ENCODE assay signal across 8 cellular contexts in the genomic region with DNA sequence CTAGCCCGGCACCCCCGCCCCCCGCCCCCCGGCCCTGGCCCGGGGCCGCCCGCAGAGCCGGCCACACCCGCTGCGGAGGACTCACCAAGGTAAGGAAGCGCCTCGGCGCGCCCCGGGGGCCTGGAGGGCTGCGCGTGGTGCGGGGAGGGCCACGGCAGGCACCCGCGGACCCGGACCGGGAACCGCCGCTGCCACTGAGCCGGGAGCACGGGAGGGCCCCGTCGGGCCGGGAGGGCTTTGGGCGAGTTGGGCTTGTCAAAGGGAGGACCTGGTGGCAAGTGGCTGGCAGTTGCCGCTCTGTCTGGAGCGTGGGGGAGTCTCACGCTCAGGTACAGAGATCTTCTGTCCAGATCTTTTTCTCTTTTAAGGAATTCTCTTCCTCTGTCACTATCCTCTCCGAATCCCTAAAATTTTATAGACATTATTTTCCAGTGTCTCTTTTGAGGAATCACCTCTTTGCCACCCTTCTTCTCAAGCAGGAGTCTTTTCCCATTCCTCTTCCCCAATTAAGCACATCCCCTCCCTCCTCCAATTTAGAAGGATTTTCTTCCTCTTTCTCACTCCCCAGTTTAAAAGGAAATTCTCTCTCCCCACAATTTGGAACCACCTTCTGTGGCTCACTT. TPM values are rescaled to one million over a fixed set of nuclear protein-coding genes. Genes with fewer than 3 reads are reported as not detected.
DNase-seq lines count a peak whose midpoint lies in the region; ATAC-seq and TF ChIP-seq lines count a peak whose summit lies in the region.
"Had no signal": no experiment of that assay in that cellular context is flagged by ENCODE, and none has a peak within 500 bp of the region (broad histone marks: within the 10 kb centered on the region; RNA-seq: fewer than 3 reads in every experiment).

No MANE protein-coding gene starts in this region.

- H3K9me3 Mint-ChIP-seq in CD14-positive monocyte (peaks cover 3 to 35% (median 23%) of the 10 kb centered on the region in 7 donors), Calu3 (ENCODE audit: low read depth, unreplicated experiment) (no peaks in the 10 kb centered on the region), memory B cell (no peaks in the 10 kb centered on the region)
- no peaks in the 10 kb centered on the region for H3K9me3 Mint-ChIP-seq in activated T-cell treated with anti-CD3 and anti-CD28 coated beads, Interleukin-2, amount 50 U/mL, for 72 hours

- DNase-seq in CD14-positive monocyte (ENCODE audit: low spot score) (no peak), Calu3 (no peak), memory B cell (ENCODE audit: low spot score in 2 of 2) (peak in 1 of 2 donors; percentile 34), NCI-H2227 (lab: John Stamatoyannopoulos, UW; ENCODE audit: unreplicated experiment) (no peak), middle frontal gyrus (ENCODE audit: extremely low spot score, low spot score) (no peak)
- no peak for DNase-seq in activated T-cell treated with anti-CD3 and anti-CD28 coated beads, Interleukin-2, amount 50 U/mL, for 72 hours
- DNase-seq: RPMI8226 had no signal

- TF ChIP-seq CTCF in CD14-positive monocyte (IDR thresholded peaks at IDR 0.05), result no peak
- TF ChIP-seq CTCF in Calu3 (IDR thresholded peaks at IDR 0.05; ENCODE audit: unreplicated experiment), result no peak

- H3K27me3 Mint-ChIP-seq in CD14-positive monocyte (ENCODE audit: low read depth in 3 of 3), result peaks cover 86 to 91% (median 90%) of the 10 kb centered on the region in 3 donors
- peaks cover 100% of the 10 kb centered on the region for H3K27me3 Mint-ChIP-seq in Calu3 (ENCODE audit: unreplicated experiment)
- H3K27me3 Mint-ChIP-seq in activated T-cell treated with anti-CD3 and anti-CD28 coated beads, Interleukin-2, amount 50 U/mL, for 72 hours (ENCODE audit: low read depth), result peaks cover 87% of the 10 kb centered on the region
- peaks cover 37% of the 10 kb centered on the region for H3K27me3 Mint-ChIP-seq in memory B cell

- peaks cover 8 to 21% of the 10 kb centered on the region in 2 donors for H3K36me3 Mint-ChIP-seq in CD14-positive monocyte
- H3K36me3 Mint-ChIP-seq in Calu3 (ENCODE audit: insufficient read depth, unreplicated experiment), result no peaks in the 10 kb centered on the region
- H3K36me3 Mint-ChIP-seq in activated T-cell treated with anti-CD3 and anti-CD28 coated beads, Interleukin-2, amount 50 U/mL, for 72 hours (ENCODE audit: insufficient read depth in 2 of 2), result peaks cover 1 to 6% of the 10 kb centered on the region in 2 donors
- H3K36me3 Mint-ChIP-seq in memory B cell, result no peaks in the 10 kb centered on the region

- H3K27ac Mint-ChIP-seq in CD14-positive monocyte, result peak overlapping the region in 1 of 7 donors; percentile 30
- no peak overlapping the region for H3K27ac Mint-ChIP-seq in Calu3 (ENCODE audit: unreplicated experiment)
- no peak overlapping the region for H3K27ac Mint-ChIP-seq in activated T-cell treated with anti-CD3 and anti-CD28 coated beads, Interleukin-2, amount 50 U/mL, for 72 hours
- no peak overlapping the region for H3K27ac Mint-ChIP-seq in memory B cell

- peak overlapping the region; percentile 72 to 94 for H3K4me3 Mint-ChIP-seq in CD14-positive monocyte
- peak overlapping the region; percentile 31 for H3K4me3 Mint-ChIP-seq in Calu3 (ENCODE audit: low read depth, unreplicated experiment)
- H3K4me3 Mint-ChIP-seq in activated T-cell treated with anti-CD3 and anti-CD28 coated beads, Interleukin-2, amount 50 U/mL, for 72 hours, result peak overlapping the region; percentile 55 to 62
- peak overlapping the region; percentile 71 for H3K4me3 Mint-ChIP-seq in memory B cell

- no peak for ATAC-seq in activated T-cell treated with anti-CD3 and anti-CD28 coated beads, Interleukin-2, amount 50 U/mL, for 72 hours (replicated peaks in 1 of 2)
- no peak for ATAC-seq in memory B cell (ENCODE audit: low read depth)
- no peak for ATAC-seq in GM21390 (IDR thresholded peaks at IDR 0.05; ENCODE audit: unreplicated experiment)

- intact Hi-C loops in CD14-positive monocyte (cut with micrococcal nuclease) (no loop called here), Calu3 (cut with micrococcal nuclease; ENCODE audit: unreplicated experiment) (no loop called here)

- BruUV-seq in Calu3 (replicated peaks; lab: Mats Ljungman, UMichigan), result no TSS peak

- CTCF ChIA-PET in Calu3 (lab: Charles Lee), result no interaction called here

- peaks cover 51% of the 10 kb centered on the region for H3K4me1 Mint-ChIP-seq in CD14-positive monocyte
- H3K4me1 Mint-ChIP-seq in Calu3 (ENCODE audit: low read depth, unreplicated experiment), result peaks cover 25% of the 10 kb centered on the region
- peaks cover 38% of the 10 kb centered on the region for H3K4me1 Mint-ChIP-seq in activated T-cell treated with anti-CD3 and anti-CD28 coated beads, Interleukin-2, amount 50 U/mL, for 72 hours (ENCODE audit: low read depth)
- peaks cover 25% of the 10 kb centered on the region for H3K4me1 Mint-ChIP-seq in memory B cell

RNA-seq across cellular contexts. Expression of a gene that starts 11.3 kb away (rescaled TPM):
- not detected for polyA plus RNA-seq in CD14-positive monocyte
- total RNA-seq in Calu3 (2022), result not detected in 2 replicates
- total RNA-seq in activated T-cell treated with anti-CD3 and anti-CD28 coated beads, Interleukin-2, amount 50 U/mL, for 72 hours, result not detected

Comparison
In these comparisons a context has a peak if more than half of its experiments do, and no peak if none do; other contexts are left out.
1. H3K4me3 Mint-ChIP-seq: peak in every context shown above with its lines; median percentile 83 in CD14-positive monocyte; 71 in memory B cell; 58 in activated T-cell treated with anti-CD3 and anti-CD28 coated beads, Interleukin-2, amount 50 U/mL, for 72 hours; 31 in Calu3.